ENCODE assay signal across 19 cellular contexts in genomic region chr13:102657630-102658029, GRCh38. TPM values are rescaled to one million over a fixed set of nuclear protein-coding genes. Genes with fewer than 3 reads are reported as not detected.
A peak's percentile ranks its signal among the peaks of the same experiment; 100 is the strongest.
DNase-seq lines count a peak whose midpoint lies in the region; ATAC-seq and TF ChIP-seq lines count a peak whose summit lies in the region.
"Had no signal": no experiment of that assay in that cellular context is flagged by ENCODE, and none has a peak within 500 bp of the region (broad histone marks: within the 10 kb centered on the region; RNA-seq: fewer than 3 reads in every experiment).

No MANE protein-coding gene starts in this region.

- intact Hi-C loops in heart right ventricle (cut with DNase I) (no loop called here), Right ventricle myocardium superior (cut with DNase I) (no loop called here)

- H3K4me1 Mint-ChIP-seq in type B pancreatic cell (ENCODE audit: unreplicated experiment) = no peaks in the 10 kb centered on the region
- H3K4me1 Mint-ChIP-seq: brain; stimulated activated naive B cell treated with anti-CD40 and anti-IgM and Interleukin-4, amounts not matched to agents 10 μg/mL and 1 μg/mL and 100 μg/mL, for 72 hours had no signal

- DNase-seq in heart right ventricle = no peak
- DNase-seq in Right ventricle myocardium superior = no peak
- DNase-seq in fibroblast of pulmonary artery (ENCODE audit: low read depth) = no peak
- DNase-seq in type B pancreatic cell (ENCODE audit: extremely low spot score, unreplicated experiment) = no peak
- no peak for DNase-seq in activated CD4-positive, CD25-positive, alpha-beta regulatory T cell (lab: John Stamatoyannopoulos, UW)
- DNase-seq in inferior parietal cortex (ENCODE audit: extremely low spot score) = no peak
- no peak for DNase-seq in iPS-NIHi7 (ENCODE audit: extremely low spot score)
- DNase-seq: erythroblast; midbrain; NCI-H1048; NCI-H345; stimulated activated CD4-positive, alpha-beta T cell treated with anti-CD3 and anti-CD28 coated beads, Interleukin-4, amount 100 ng/mL, for 1 hour; stimulated activated naive B cell treated with anti-CD40 and anti-IgM and Interleukin-4, amounts not matched to agents 10 μg/mL and 1 μg/mL and 100 μg/mL, for 72 hours had no signal

- H3K36me3 ChIP-seq in heart right ventricle = peaks cover 0 to 98% (median 15%) of the 10 kb centered on the region in 9 donors
- H3K36me3 ChIP-seq in OCI-LY3 (replicated peaks; ENCODE audit: low read depth, low read length) = peaks cover 64% of the 10 kb centered on the region

- TF ChIP-seq CTCF in heart right ventricle (IDR thresholded peaks at IDR 0.05) (peak in 8 of 9 donors; percentile 8 to 39 (median 21)), OCI-LY3 (IDR thresholded peaks at IDR 0.05; ENCODE audit: low read depth, low read length) (peak; percentile 21), fibroblast of pulmonary artery (IDR thresholded peaks at IDR 0.05; ENCODE audit: low read length, missing control alignments) (peak; percentile 33), type B pancreatic cell (conservative IDR thresholded peaks at IDR 0.05) (peak; percentile 62)

- H3K27me3 ChIP-seq in heart right ventricle (no peaks in the 10 kb centered on the region), OCI-LY3 (ENCODE audit: low read depth, low read length) (no peaks in the 10 kb centered on the region)

- no peaks in the 10 kb centered on the region for H3K79me2 ChIP-seq in OCI-LY3 (ENCODE audit: low read length)

- peaks cover 8% of the 10 kb centered on the region for H3K9me3 Mint-ChIP-seq in type B pancreatic cell

- 76 to 82% methylated on average over 6 of the region's 6 CpGs for WGBS in heart right ventricle, 2 donors

- peaks cover 45% of the 10 kb centered on the region for H3K36me3 Mint-ChIP-seq in type B pancreatic cell

- no peak overlapping the region for H3K9ac ChIP-seq in OCI-LY3 (ENCODE audit: low read length)

- ATAC-seq in heart right ventricle = no peak
- ATAC-seq in Right ventricle myocardium superior (ENCODE audit: poor library complexity) = no peak
- ATAC-seq: Panc1; stimulated activated naive B cell treated with anti-CD40 and anti-IgM and Interleukin-4, amounts not matched to agents 10 μg/mL and 1 μg/mL and 100 μg/mL, for 72 hours had no signal

- H3K4me3 Mint-ChIP-seq in type B pancreatic cell = no peak overlapping the region
- H3K4me3 Mint-ChIP-seq: brain; stimulated activated naive B cell treated with anti-CD40 and anti-IgM and Interleukin-4, amounts not matched to agents 10 μg/mL and 1 μg/mL and 100 μg/mL, for 72 hours; T-helper 2 cell treated with Interferon-gamma antibody and Interleukin-4, amounts not matched to agents 5 μg/mL and 100 μg/mL, for 36 hours had no signal

- H3K9me3 ChIP-seq in heart right ventricle (peaks cover 0 to 8% (median 0%) of the 10 kb centered on the region in 11 donors), OCI-LY3 (ENCODE audit: insufficient read depth, low read length) (no peaks in the 10 kb centered on the region)

- no peak overlapping the region for H3K4me3 ChIP-seq in heart right ventricle
- H3K4me3 ChIP-seq in OCI-LY3 (ENCODE audit: low read length) = no peak overlapping the region
- no peak overlapping the region for H3K4me3 ChIP-seq in fibroblast of pulmonary artery (replicated peaks; ENCODE audit: low read depth, low read length)

- no peaks in the 10 kb centered on the region for H3K4me1 ChIP-seq in heart right ventricle
- no peaks in the 10 kb centered on the region for H3K4me1 ChIP-seq in OCI-LY3 (ENCODE audit: low read length)

- no peak overlapping the region for H3K27ac Mint-ChIP-seq in type B pancreatic cell
- H3K27ac Mint-ChIP-seq: brain; stimulated activated naive B cell treated with anti-CD40 and anti-IgM and Interleukin-4, amounts not matched to agents 10 μg/mL and 1 μg/mL and 100 μg/mL, for 72 hours; T-helper 2 cell treated with Interferon-gamma antibody and Interleukin-4, amounts not matched to agents 5 μg/mL and 100 μg/mL, for 36 hours had no signal

- no peak overlapping the region for H3K4me2 ChIP-seq in OCI-LY3 (ENCODE audit: low read length)

- no peaks in the 10 kb centered on the region for H4K20me1 ChIP-seq in OCI-LY3 (ENCODE audit: insufficient read depth, low read length)

- H3K27ac ChIP-seq in heart right ventricle (no peak overlapping the region), OCI-LY3 (ENCODE audit: low read length) (no peak overlapping the region)

- no peak overlapping the region for H2AFZ ChIP-seq in OCI-LY3 (ENCODE audit: low read depth, low read length)

- no peaks in the 10 kb centered on the region for H3K27me3 Mint-ChIP-seq in type B pancreatic cell
- H3K27me3 Mint-ChIP-seq: brain; stimulated activated naive B cell treated with anti-CD40 and anti-IgM and Interleukin-4, amounts not matched to agents 10 μg/mL and 1 μg/mL and 100 μg/mL, for 72 hours had no signal

RNA-seq across cellular contexts. Expression of gene METTL21C, which starts 37.2 kb away (rescaled TPM):
- not detected for total RNA-seq in heart right ventricle
- not detected for polyA plus RNA-seq in heart right ventricle
- not detected for total RNA-seq in Right ventricle myocardium superior
- total RNA-seq in type B pancreatic cell (ENCODE audit: low replicate concordance) = not detected in 2 replicates
- total RNA-seq: renal cortical epithelial cell had no signal
- polyA plus RNA-seq: urinary bladder had no signal
